Comparison of ENCODE assay signal across 19 cellular contexts in the genomic region with DNA sequence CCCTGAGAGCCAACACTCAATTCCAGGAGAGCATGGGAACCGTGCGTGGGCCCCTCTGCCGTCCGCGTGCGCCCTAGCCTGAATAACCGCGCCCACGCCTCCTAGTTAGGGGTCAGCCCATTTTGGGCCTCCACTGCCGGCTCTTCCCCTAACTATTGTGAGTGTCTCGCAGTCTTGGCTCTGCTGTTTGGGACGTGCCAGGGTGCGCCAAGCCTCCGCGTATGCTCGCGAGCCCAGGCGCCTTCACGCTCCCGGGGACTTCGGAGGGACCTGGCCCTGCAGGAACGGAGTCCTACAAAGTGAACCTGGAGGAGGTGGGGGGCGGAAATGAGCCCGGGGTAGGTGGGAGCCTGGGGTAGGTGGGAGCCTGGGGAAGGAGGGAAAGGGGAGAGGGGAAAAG. TPM values are rescaled to one million over a fixed set of nuclear protein-coding genes. Genes with fewer than 3 reads are reported as not detected.
DNase-seq lines count a peak whose midpoint lies in the region; TF ChIP-seq lines count a peak whose summit lies in the region.
"Had no signal": no experiment of that assay in that cellular context is flagged by ENCODE, and none has a peak within 500 bp of the region (broad histone marks: within the 10 kb centered on the region; RNA-seq: fewer than 3 reads in every experiment).

No MANE protein-coding gene starts in this region.

- H3K36me3 ChIP-seq in ES-I3 (ENCODE audit: insufficient read depth, low read length) = no peaks in the 10 kb centered on the region
- no peaks in the 10 kb centered on the region for H3K36me3 ChIP-seq in NT2/D1 (ENCODE audit: insufficient read depth, insufficient read length, low read length)
- H3K36me3 ChIP-seq in iPS DF 6.9 (ENCODE audit: control insufficient read depth, insufficient read depth, low read length) = no peaks in the 10 kb centered on the region
- no peaks in the 10 kb centered on the region for H3K36me3 ChIP-seq in neural progenitor cell
- H3K36me3 ChIP-seq: lower lobe of right lung, right atrium auricular region had no signal

- H3K27ac ChIP-seq in iPS DF 6.9 (ENCODE audit: low read length) = no peak overlapping the region
- H3K27ac ChIP-seq in neural progenitor cell = no peak overlapping the region
- H3K27ac ChIP-seq: lower lobe of right lung, right atrium auricular region had no signal

- peak overlapping the region; percentile 55 for H3K4me3 ChIP-seq in NT2/D1 (ENCODE audit: insufficient read length, low read depth)
- H3K4me3 ChIP-seq in iPS DF 6.9 (ENCODE audit: low read length) = peak overlapping the region; percentile 50
- peak overlapping the region; percentile 40 for H3K4me3 ChIP-seq in neural progenitor cell
- H3K4me3 ChIP-seq: lower lobe of right lung, right atrium auricular region had no signal

- peak overlapping the region; percentile 48; the same call in 1 of the 2 replicates for H3K9ac ChIP-seq in ES-I3 (ENCODE audit: low read depth, low read length)
- peak overlapping the region; percentile 50 for H3K9ac ChIP-seq in NT2/D1 (ENCODE audit: insufficient read length, low read depth)
- no peak overlapping the region for H3K9ac ChIP-seq in neural progenitor cell

- WGBS in iPS DF 6.9 (ENCODE audit: insufficient coverage, insufficient read length) = no CpG with 5 or more reads among the region's 24 CpGs

- H3K4me3 Mint-ChIP-seq in neural progenitor cell = no peak overlapping the region
- H3K4me3 Mint-ChIP-seq in activated CD4-positive, alpha-beta memory T cell treated with anti-CD3 and anti-CD28 coated beads for 36 hours = no peak overlapping the region
- H3K4me3 Mint-ChIP-seq: natural killer cell treated with Interleukin-12 subunit alpha and Interleukin-12 subunit beta and Interleukin-15 and Interleukin-18, amount 100 ng/mL, for 72 hours had no signal

- peaks cover 6% of the 10 kb centered on the region; the same call in 1 of the 2 replicates for H3K4me1 ChIP-seq in ES-I3 (ENCODE audit: insufficient read depth, low read length)
- H3K4me1 ChIP-seq in NT2/D1 (ENCODE audit: insufficient read depth, insufficient read length) = no peaks in the 10 kb centered on the region
- H3K4me1 ChIP-seq in iPS DF 6.9 (ENCODE audit: control insufficient read depth, insufficient read depth, low read length) = no peaks in the 10 kb centered on the region; the same call in 1 of the 2 replicates
- H3K4me1 ChIP-seq in neural progenitor cell = peaks cover 3% of the 10 kb centered on the region

- H3K27me3 ChIP-seq in NT2/D1 (ENCODE audit: insufficient read depth, insufficient read length) = peaks cover 75% of the 10 kb centered on the region
- peaks cover 40% of the 10 kb centered on the region; the same call in 1 of the 2 replicates for H3K27me3 ChIP-seq in iPS DF 6.9 (ENCODE audit: control insufficient read depth, insufficient read depth, low read length)
- peaks cover 94% of the 10 kb centered on the region for H3K27me3 ChIP-seq in neural progenitor cell

- H3K79me2 ChIP-seq in neural progenitor cell (ENCODE audit: low read depth) = no peaks in the 10 kb centered on the region

- H3K4me2 ChIP-seq in neural progenitor cell = peak overlapping the region; percentile 74

- CTCF ChIA-PET in activated CD4-positive, alpha-beta memory T cell treated with anti-CD3 and anti-CD28 coated beads for 36 hours (lab: Charles Lee) = no interaction called here

- peaks cover 2% of the 10 kb centered on the region for H3K4me1 Mint-ChIP-seq in neural progenitor cell
- peaks cover 9% of the 10 kb centered on the region for H3K4me1 Mint-ChIP-seq in activated CD4-positive, alpha-beta memory T cell treated with anti-CD3 and anti-CD28 coated beads for 36 hours (ENCODE audit: low read depth)

- intact Hi-C loops in activated CD4-positive, alpha-beta memory T cell treated with anti-CD3 and anti-CD28 coated beads for 36 hours (cut with micrococcal nuclease) = no loop called here

- H3K27ac Mint-ChIP-seq in neural progenitor cell = no peak overlapping the region
- no peak overlapping the region for H3K27ac Mint-ChIP-seq in activated CD4-positive, alpha-beta memory T cell treated with anti-CD3 and anti-CD28 coated beads for 36 hours
- H3K27ac Mint-ChIP-seq: natural killer cell treated with Interleukin-12 subunit alpha and Interleukin-12 subunit beta and Interleukin-15 and Interleukin-18, amount 100 ng/mL, for 72 hours had no signal

- peaks cover 3% of the 10 kb centered on the region for H3K9me3 Mint-ChIP-seq in neural progenitor cell
- no peaks in the 10 kb centered on the region for H3K9me3 Mint-ChIP-seq in activated CD4-positive, alpha-beta memory T cell treated with anti-CD3 and anti-CD28 coated beads for 36 hours

- POLR2A ChIA-PET in activated CD4-positive, alpha-beta memory T cell treated with anti-CD3 and anti-CD28 coated beads for 36 hours (lab: Charles Lee) = no interaction called here

- no peaks in the 10 kb centered on the region for H3K36me3 Mint-ChIP-seq in neural progenitor cell
- H3K36me3 Mint-ChIP-seq in activated CD4-positive, alpha-beta memory T cell treated with anti-CD3 and anti-CD28 coated beads for 36 hours = no peaks in the 10 kb centered on the region
- H3K36me3 Mint-ChIP-seq: natural killer cell treated with Interleukin-12 subunit alpha and Interleukin-12 subunit beta and Interleukin-15 and Interleukin-18, amount 100 ng/mL, for 72 hours had no signal

- H3F3A ChIP-seq in neural progenitor cell (ENCODE audit: low read depth) = peaks cover 32% of the 10 kb centered on the region

- H3K9me3 ChIP-seq in ES-I3 (ENCODE audit: control insufficient read depth, insufficient read depth, low read length) (no peaks in the 10 kb centered on the region), NT2/D1 (ENCODE audit: insufficient read depth, low read length) (no peaks in the 10 kb centered on the region), iPS DF 6.9 (ENCODE audit: control insufficient read depth, insufficient read depth, low read length) (no peaks in the 10 kb centered on the region), neural progenitor cell (ENCODE audit: low read depth) (no peaks in the 10 kb centered on the region)
- H3K9me3 ChIP-seq: lower lobe of right lung, right atrium auricular region had no signal

- no peak overlapping the region for H2AFZ ChIP-seq in neural progenitor cell (replicated peaks)

- peaks cover 55% of the 10 kb centered on the region for H3K27me3 Mint-ChIP-seq in neural progenitor cell (ENCODE audit: insufficient read depth, low read depth)
- H3K27me3 Mint-ChIP-seq in activated CD4-positive, alpha-beta memory T cell treated with anti-CD3 and anti-CD28 coated beads for 36 hours = peaks cover 60% of the 10 kb centered on the region

- DNase-seq in NT2/D1 (ENCODE audit: low read depth, low spot score) (no peak), iPS DF 6.9 (ENCODE audit: low read depth, low spot score) (no peak), neural progenitor cell (ENCODE audit: low spot score) (peak; percentile 54), amygdala (lab: John Stamatoyannopoulos, UW) (no peak), DMS79 (lab: John Stamatoyannopoulos, UW) (no peak), SIG-M5 treated with dmso at 0.1 percent for 504 hours (lab: John Stamatoyannopoulos, UW; ENCODE audit: unreplicated experiment) (no peak)
- DNase-seq in activated CD4-positive, alpha-beta memory T cell treated with anti-CD3 and anti-CD28 coated beads for 36 hours = no peak
- DNase-seq: activated gamma-delta T cell treated with Interleukin-2 at 50 U/mL for 16 hours; GOT3; lower lobe of right lung; NCI-H1436; stimulated activated CD4-positive, alpha-beta T cell treated with anti-CD3 and anti-CD28 coated beads, Interleukin-1b, Interleukin-23, amount 100 ng/mL, for 48 hours; SW 1271 had no signal

- TF ChIP-seq CTCF in neural progenitor cell (IDR thresholded peaks at IDR 0.05) = no peak

- peaks cover 19% of the 10 kb centered on the region for H4K20me1 ChIP-seq in neural progenitor cell (ENCODE audit: low read depth)

RNA-seq across cellular contexts. Expression of a gene that starts 0.8 kb away (rescaled TPM):
- total RNA-seq in neural progenitor cell (ENCODE audit: low replicate concordance) = not detected in 2 replicates
- total RNA-seq in activated CD4-positive, alpha-beta memory T cell treated with anti-CD3 and anti-CD28 coated beads for 36 hours = not detected
- total RNA-seq: bronchial epithelial cell; lower lobe of right lung; natural killer cell treated with Interleukin-12 subunit alpha and Interleukin-12 subunit beta and Interleukin-15 and Interleukin-18, amount 100 ng/mL, for 72 hours; right atrium auricular region; RPMI7951; temporal lobe had no signal

RNA-seq across cellular contexts. Expression of a gene that starts 4.2 kb away (rescaled TPM):
- 8.9 and 12.5 TPM in 2 replicates for total RNA-seq in neural progenitor cell (ENCODE audit: low replicate concordance)
- total RNA-seq in activated CD4-positive, alpha-beta memory T cell treated with anti-CD3 and anti-CD28 coated beads for 36 hours = under 1 TPM in 1 of 2 experiments, not detected in 1; 0.10 TPM

RNA-seq across cellular contexts. Expression of a gene that starts 44.3 kb away (rescaled TPM):
- 1.7 and 4.2 TPM in 2 replicates for total RNA-seq in neural progenitor cell (ENCODE audit: low replicate concordance)
- total RNA-seq in activated CD4-positive, alpha-beta memory T cell treated with anti-CD3 and anti-CD28 coated beads for 36 hours = 1 to 10 TPM in 1 of 2 experiments, under 1 TPM in 1; 0.87 to 1.1 TPM
- total RNA-seq: bronchial epithelial cell, RPMI7951 had no signal
